ENCODE assay signal across 1 cellular context in genomic region chr3:33694944-33695343, GRCh38.
TF ChIP-seq lines count a peak whose summit lies in the region.

No MANE protein-coding gene starts in this region.

TF ChIP-seq in HepG2, 621 proteins besides CTCF, POLR2A, EP300 and RAD21 (continued from another document):
- TF ChIP-seq, protein P1, sequence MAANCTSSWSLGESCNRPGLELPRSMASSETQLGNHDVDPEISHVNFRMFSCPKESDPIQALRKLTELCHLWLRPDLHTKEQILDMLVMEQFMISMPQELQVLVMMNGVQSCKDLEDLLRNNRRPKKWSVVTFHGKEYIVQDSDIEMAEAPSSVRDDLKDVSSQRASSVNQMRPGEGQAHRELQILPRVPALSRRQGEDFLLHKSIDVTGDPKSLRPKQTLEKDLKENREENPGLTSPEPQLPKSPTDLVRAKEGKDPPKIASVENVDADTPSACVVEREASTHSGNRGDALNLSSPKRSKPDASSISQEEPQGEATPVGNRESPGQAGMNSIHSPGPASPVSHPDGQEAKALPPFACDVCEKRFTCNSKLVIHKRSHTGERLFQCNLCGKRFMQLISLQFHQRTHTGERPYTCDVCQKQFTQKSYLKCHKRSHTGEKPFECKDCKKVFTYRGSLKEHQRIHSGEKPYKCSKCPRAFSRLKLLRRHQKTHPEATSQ (CRISPR knock-in tag; IDR thresholded peaks at IDR 0.05; ENCODE audit: borderline replicate concordance) = no peak
- no peak for TF ChIP-seq SMAD1 (CRISPR knock-in tag; IDR thresholded peaks at IDR 0.05; ENCODE audit: borderline replicate concordance, low read depth)
- peak; percentile 40; the same call in 1 of the 2 replicates for TF ChIP-seq ZNF770 (CRISPR knock-in tag; IDR thresholded peaks at IDR 0.05)
TF ChIP-seq in HepG2: peak in this region for 2.
